ENCODE assay signal across 1 cellular context in genomic region chr2:219543596-219544358, GRCh38.
TF ChIP-seq lines count a peak whose summit lies in the region.

Gene CHPF (minus strand): TSS chr2:219543809. CDS start chr2:219543538, 271 bp downstream.
Gene TMEM198 (plus strand): TSS chr2:219544028. CDS start chr2:219544728, 700 bp downstream.

TF ChIP-seq in HEK293, 187 proteins besides CTCF, POLR2A, EP300 and RAD21 (continued from another document and continues in another):
- TF ChIP-seq, protein P1, sequence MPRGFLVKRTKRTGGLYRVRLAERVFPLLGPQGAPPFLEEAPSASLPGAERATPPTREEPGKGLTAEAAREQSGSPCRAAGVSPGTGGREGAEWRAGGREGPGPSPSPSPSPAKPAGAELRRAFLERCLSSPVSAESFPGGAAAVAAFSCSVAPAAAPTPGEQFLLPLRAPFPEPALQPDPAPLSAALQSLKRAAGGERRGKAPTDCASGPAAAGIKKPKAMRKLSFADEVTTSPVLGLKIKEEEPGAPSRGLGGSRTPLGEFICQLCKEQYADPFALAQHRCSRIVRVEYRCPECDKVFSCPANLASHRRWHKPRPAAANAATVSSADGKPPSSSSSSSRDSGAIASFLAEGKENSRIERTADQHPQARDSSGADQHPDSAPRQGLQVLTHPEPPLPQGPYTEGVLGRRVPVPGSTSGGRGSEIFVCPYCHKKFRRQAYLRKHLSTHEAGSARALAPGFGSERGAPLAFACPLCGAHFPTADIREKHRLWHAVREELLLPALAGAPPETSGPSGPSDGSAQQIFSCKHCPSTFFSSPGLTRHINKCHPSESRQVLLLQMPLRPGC (tag by site-specific recombination; IDR thresholded peaks at IDR 0.05): no peak
- TF ChIP-seq, protein P2, sequence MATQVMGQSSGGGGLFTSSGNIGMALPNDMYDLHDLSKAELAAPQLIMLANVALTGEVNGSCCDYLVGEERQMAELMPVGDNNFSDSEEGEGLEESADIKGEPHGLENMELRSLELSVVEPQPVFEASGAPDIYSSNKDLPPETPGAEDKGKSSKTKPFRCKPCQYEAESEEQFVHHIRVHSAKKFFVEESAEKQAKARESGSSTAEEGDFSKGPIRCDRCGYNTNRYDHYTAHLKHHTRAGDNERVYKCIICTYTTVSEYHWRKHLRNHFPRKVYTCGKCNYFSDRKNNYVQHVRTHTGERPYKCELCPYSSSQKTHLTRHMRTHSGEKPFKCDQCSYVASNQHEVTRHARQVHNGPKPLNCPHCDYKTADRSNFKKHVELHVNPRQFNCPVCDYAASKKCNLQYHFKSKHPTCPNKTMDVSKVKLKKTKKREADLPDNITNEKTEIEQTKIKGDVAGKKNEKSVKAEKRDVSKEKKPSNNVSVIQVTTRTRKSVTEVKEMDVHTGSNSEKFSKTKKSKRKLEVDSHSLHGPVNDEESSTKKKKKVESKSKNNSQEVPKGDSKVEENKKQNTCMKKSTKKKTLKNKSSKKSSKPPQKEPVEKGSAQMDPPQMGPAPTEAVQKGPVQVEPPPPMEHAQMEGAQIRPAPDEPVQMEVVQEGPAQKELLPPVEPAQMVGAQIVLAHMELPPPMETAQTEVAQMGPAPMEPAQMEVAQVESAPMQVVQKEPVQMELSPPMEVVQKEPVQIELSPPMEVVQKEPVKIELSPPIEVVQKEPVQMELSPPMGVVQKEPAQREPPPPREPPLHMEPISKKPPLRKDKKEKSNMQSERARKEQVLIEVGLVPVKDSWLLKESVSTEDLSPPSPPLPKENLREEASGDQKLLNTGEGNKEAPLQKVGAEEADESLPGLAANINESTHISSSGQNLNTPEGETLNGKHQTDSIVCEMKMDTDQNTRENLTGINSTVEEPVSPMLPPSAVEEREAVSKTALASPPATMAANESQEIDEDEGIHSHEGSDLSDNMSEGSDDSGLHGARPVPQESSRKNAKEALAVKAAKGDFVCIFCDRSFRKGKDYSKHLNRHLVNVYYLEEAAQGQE (tag by site-specific recombination; IDR thresholded peaks at IDR 0.05): peak; percentile 98
- no peak for TF ChIP-seq ZNF19 (tag by site-specific recombination; IDR thresholded peaks at IDR 0.05; ENCODE audit: low read depth)
- TF ChIP-seq ZNF354C (tag by site-specific recombination; IDR thresholded peaks at IDR 0.05; ENCODE audit: borderline replicate concordance, low read depth): no peak
- TF ChIP-seq ZNF391 (tag by site-specific recombination; IDR thresholded peaks at IDR 0.05; ENCODE audit: borderline replicate concordance, low read depth): no peak
- TF ChIP-seq SP3 (tag by site-specific recombination; IDR thresholded peaks at IDR 0.05): peak; percentile 96
- peak; percentile 89 for TF ChIP-seq KLF9 (tag by site-specific recombination; IDR thresholded peaks at IDR 0.05; ENCODE audit: low read depth)
- no peak for TF ChIP-seq MZF1 (tag by site-specific recombination; IDR thresholded peaks at IDR 0.05; ENCODE audit: borderline replicate concordance)
- peak; percentile 96 for TF ChIP-seq GLIS2 (tag by site-specific recombination; IDR thresholded peaks at IDR 0.05)
- TF ChIP-seq ZBTB17 (tag by site-specific recombination; IDR thresholded peaks at IDR 0.05): peak; percentile 85
- no peak for TF ChIP-seq ZNF548 (tag by site-specific recombination; IDR thresholded peaks at IDR 0.05)
- TF ChIP-seq BCL11B (tag by site-specific recombination; IDR thresholded peaks at IDR 0.05; ENCODE audit: low read depth): peak; percentile 84; the same call in 1 of the 2 replicates
- peak; percentile 98 for TF ChIP-seq ZNF398 (tag by site-specific recombination; IDR thresholded peaks at IDR 0.05)
- peak; percentile 52; the same call in 1 of the 2 replicates for TF ChIP-seq HIC1 (tag by site-specific recombination; IDR thresholded peaks at IDR 0.05)
- no peak for TF ChIP-seq PRDM1 (tag by site-specific recombination; IDR thresholded peaks at IDR 0.05)
- no peak for TF ChIP-seq ZNF248 (tag by site-specific recombination; IDR thresholded peaks at IDR 0.05)
- TF ChIP-seq, protein P3, sequence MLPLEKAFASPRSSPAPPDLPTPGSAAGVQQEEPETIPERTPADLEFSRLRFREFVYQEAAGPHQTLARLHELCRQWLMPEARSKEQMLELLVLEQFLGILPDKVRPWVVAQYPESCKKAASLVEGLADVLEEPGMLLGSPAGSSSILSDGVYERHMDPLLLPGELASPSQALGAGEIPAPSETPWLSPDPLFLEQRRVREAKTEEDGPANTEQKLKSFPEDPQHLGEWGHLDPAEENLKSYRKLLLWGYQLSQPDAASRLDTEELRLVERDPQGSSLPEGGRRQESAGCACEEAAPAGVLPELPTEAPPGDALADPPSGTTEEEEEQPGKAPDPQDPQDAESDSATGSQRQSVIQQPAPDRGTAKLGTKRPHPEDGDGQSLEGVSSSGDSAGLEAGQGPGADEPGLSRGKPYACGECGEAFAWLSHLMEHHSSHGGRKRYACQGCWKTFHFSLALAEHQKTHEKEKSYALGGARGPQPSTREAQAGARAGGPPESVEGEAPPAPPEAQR (tag by site-specific recombination; IDR thresholded peaks at IDR 0.05): no peak
- no peak for TF ChIP-seq ZNF302 (tag by site-specific recombination; IDR thresholded peaks at IDR 0.05; ENCODE audit: low read depth)
- no peak for TF ChIP-seq ZBTB1 (tag by site-specific recombination; IDR thresholded peaks at IDR 0.05)
- TF ChIP-seq, protein P4, sequence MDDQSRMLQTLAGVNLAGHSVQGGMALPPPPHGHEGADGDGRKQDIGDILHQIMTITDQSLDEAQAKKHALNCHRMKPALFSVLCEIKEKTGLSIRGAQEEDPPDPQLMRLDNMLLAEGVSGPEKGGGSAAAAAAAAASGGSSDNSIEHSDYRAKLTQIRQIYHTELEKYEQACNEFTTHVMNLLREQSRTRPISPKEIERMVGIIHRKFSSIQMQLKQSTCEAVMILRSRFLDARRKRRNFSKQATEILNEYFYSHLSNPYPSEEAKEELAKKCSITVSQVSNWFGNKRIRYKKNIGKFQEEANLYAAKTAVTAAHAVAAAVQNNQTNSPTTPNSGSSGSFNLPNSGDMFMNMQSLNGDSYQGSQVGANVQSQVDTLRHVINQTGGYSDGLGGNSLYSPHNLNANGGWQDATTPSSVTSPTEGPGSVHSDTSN (CRISPR knock-in tag; IDR thresholded peaks at IDR 0.05): peak; percentile 75; the same call in 1 of the 2 replicates
- TF ChIP-seq ZNF623 (tag by site-specific recombination; IDR thresholded peaks at IDR 0.05): no peak
- peak; percentile 43; the same call in 1 of the 2 replicates for TF ChIP-seq ZSCAN30 (tag by site-specific recombination; IDR thresholded peaks at IDR 0.05)
- no peak for TF ChIP-seq TCF7L2 (IDR thresholded peaks at IDR 0.05; ENCODE audit: borderline replicate concordance, low read depth, low read length)
- no peak for TF ChIP-seq ZNF785 (tag by site-specific recombination; IDR thresholded peaks at IDR 0.05)
- TF ChIP-seq ZNF211 (tag by site-specific recombination; IDR thresholded peaks at IDR 0.05; ENCODE audit: low read depth): no peak
- TF ChIP-seq ZNF777 (tag by site-specific recombination; IDR thresholded peaks at IDR 0.05; ENCODE audit: borderline replicate concordance): no peak
- no peak for TF ChIP-seq ZNF148 (tag by site-specific recombination; IDR thresholded peaks at IDR 0.05; ENCODE audit: borderline replicate concordance)
- TF ChIP-seq ZNF221 (tag by site-specific recombination; IDR thresholded peaks at IDR 0.05; ENCODE audit: borderline replicate concordance): no peak
- TF ChIP-seq ZNF155 (tag by site-specific recombination; IDR thresholded peaks at IDR 0.05): no peak
- TF ChIP-seq, protein P5, sequence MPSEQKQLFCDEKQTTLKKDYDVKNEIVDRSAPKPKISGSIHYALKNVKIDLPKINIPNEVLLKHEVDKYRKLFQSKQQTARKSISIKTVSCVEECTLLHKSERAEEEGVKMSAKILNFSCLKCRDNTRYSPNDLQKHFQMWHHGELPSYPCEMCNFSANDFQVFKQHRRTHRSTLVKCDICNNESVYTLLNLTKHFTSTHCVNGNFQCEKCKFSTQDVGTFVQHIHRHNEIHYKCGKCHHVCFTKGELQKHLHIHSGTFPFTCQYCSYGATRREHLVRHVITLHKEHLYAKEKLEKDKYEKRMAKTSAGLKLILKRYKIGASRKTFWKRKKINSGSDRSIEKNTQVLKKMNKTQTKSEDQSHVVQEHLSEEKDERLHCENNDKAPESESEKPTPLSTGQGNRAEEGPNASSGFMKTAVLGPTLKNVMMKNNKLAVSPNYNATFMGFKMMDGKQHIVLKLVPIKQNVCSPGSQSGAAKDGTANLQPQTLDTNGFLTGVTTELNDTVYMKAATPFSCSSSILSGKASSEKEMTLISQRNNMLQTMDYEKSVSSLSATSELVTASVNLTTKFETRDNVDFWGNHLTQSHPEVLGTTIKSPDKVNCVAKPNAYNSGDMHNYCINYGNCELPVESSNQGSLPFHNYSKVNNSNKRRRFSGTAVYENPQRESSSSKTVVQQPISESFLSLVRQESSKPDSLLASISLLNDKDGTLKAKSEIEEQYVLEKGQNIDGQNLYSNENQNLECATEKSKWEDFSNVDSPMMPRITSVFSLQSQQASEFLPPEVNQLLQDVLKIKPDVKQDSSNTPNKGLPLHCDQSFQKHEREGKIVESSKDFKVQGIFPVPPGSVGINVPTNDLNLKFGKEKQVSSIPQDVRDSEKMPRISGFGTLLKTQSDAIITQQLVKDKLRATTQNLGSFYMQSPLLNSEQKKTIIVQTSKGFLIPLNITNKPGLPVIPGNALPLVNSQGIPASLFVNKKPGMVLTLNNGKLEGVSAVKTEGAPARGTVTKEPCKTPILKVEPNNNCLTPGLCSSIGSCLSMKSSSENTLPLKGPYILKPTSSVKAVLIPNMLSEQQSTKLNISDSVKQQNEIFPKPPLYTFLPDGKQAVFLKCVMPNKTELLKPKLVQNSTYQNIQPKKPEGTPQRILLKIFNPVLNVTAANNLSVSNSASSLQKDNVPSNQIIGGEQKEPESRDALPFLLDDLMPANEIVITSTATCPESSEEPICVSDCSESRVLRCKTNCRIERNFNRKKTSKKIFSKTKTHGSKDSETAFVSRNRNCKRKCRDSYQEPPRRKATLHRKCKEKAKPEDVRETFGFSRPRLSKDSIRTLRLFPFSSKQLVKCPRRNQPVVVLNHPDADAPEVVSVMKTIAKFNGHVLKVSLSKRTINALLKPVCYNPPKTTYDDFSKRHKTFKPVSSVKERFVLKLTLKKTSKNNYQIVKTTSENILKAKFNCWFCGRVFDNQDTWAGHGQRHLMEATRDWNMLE (tag by site-specific recombination; conservative IDR thresholded peaks at IDR 0.05; ENCODE audit: low read depth): 0 out of 2 replicates have a peak, but pooled peaks have one; percentile 36
- peak; percentile 44 for TF ChIP-seq ZIC2 (tag by site-specific recombination; IDR thresholded peaks at IDR 0.05)
- TF ChIP-seq ZNF501 (tag by site-specific recombination; IDR thresholded peaks at IDR 0.05): 0 out of 2 replicates have a peak, but pooled peaks have one; percentile 37
